Comparison of ENCODE assay signal across 1 cellular context in genomic region chr20:8132632-8133587, GRCh38.
TF ChIP-seq lines count a peak whose summit lies in the region.

No MANE protein-coding gene starts in this region.

TF ChIP-seq in HepG2, 621 proteins besides CTCF, POLR2A, EP300 and RAD21 (continued from another document):
- no peak for TF ChIP-seq SMAD9 (CRISPR knock-in tag; IDR thresholded peaks at IDR 0.05)
- TF ChIP-seq ZXDC (CRISPR knock-in tag; IDR thresholded peaks at IDR 0.05), result peak; percentile 51; the same call in 1 of the 2 replicates
- peak; percentile 45; the same call in 1 of the 2 replicates for TF ChIP-seq ZBTB8A (CRISPR knock-in tag; IDR thresholded peaks at IDR 0.05; ENCODE audit: borderline replicate concordance, low read depth)
- no peak for TF ChIP-seq ZNF383 (CRISPR knock-in tag; IDR thresholded peaks at IDR 0.05; ENCODE audit: borderline replicate concordance)
- TF ChIP-seq DMTF1 (CRISPR knock-in tag; IDR thresholded peaks at IDR 0.05), result 0 out of 2 replicates have a peak, but pooled peaks have one; percentile 66
- peak; percentile 63; the same call in 1 of the 2 replicates for TF ChIP-seq RXRA (CRISPR knock-in tag; IDR thresholded peaks at IDR 0.05)
- TF ChIP-seq ZBTB1 (CRISPR knock-in tag; IDR thresholded peaks at IDR 0.05; ENCODE audit: borderline replicate concordance), result no peak
- no peak for TF ChIP-seq ZKSCAN8 (CRISPR knock-in tag; IDR thresholded peaks at IDR 0.05; ENCODE audit: borderline replicate concordance)
TF ChIP-seq in HepG2: peak in this region for 121.
